Comparison of ENCODE assay signal across 21 cellular contexts in the genomic region with DNA sequence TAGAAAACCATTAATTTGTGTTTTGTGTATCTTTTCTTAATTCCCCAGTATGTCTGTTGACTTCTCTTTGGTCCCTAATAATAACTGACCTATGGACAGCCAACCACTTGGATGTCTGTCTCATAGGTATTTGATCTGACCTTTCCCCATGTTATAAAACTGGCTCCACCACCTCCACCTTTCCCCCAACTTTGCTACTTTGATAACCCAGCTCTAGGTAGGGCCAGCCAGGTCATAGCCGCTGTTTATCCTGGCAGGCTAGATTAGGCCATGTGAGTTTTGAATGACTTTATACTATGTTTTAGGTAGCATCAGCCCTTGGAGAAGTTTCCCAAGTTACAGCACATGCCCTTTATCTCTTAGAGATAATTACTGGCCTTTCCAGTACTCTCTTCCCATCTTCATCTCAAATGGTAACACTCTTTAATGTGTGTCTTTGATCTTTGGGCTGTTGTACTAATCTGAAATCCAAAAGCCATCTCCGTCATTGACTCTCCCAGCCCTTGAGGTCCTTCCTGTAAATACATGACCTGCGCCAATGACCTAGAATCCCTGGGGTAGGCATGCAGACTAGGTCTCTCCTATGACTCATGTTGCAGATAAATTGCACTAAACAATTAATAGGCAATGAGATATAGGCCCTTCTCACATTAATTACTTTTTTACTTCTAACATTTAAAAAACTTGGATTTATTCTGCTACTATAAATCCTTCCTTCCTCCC.
"Had no signal": no experiment of that assay in that cellular context is flagged by ENCODE, and none has a peak within 500 bp of the region (broad histone marks: within the 10 kb centered on the region; RNA-seq: fewer than 3 reads in every experiment).

No MANE protein-coding gene starts in this region.

- H3K9me3 ChIP-seq: esophagus squamous epithelium, left lung, prostate gland, suprapubic skin, thyroid gland, upper lobe of left lung, uterus had no signal

- H3K4me1 ChIP-seq: uterus had no signal

- H3K4me3 Mint-ChIP-seq: dendritic cell treated with granulocyte-macrophage colony-stimulating factor and Interleukin-4, amounts not matched to agents 40 ng/mL and 50 ng/mL, for 4 days; effector memory CD8-positive, alpha-beta T cell; naive thymus-derived CD4-positive, alpha-beta T cell; nephron progenitor cell had no signal

- H3K9me3 Mint-ChIP-seq: dendritic cell treated with granulocyte-macrophage colony-stimulating factor and Interleukin-4, amounts not matched to agents 40 ng/mL and 50 ng/mL, for 4 days; effector memory CD8-positive, alpha-beta T cell; naive thymus-derived CD4-positive, alpha-beta T cell; nephron progenitor cell had no signal

- H3K36me3 ChIP-seq: left lung, prostate gland, suprapubic skin, thyroid gland, upper lobe of left lung, uterus had no signal

- H3K27ac ChIP-seq: epithelial cell of prostate, esophagus squamous epithelium, parathyroid adenoma, prostate gland, suprapubic skin, thyroid gland, upper lobe of left lung, uterus had no signal

- DNase-seq: effector memory CD8-positive, alpha-beta T cell; esophagus squamous epithelium; foreskin fibroblast; hypothalamus; kidney glomerular epithelial cell; left lung; mesendoderm; naive thymus-derived CD4-positive, alpha-beta T cell; nephron progenitor cell; retina; stimulated activated CD4-positive, alpha-beta T cell treated with anti-CD3 and anti-CD28 coated beads, Interleukin-2, amount 100 ng/mL, for 48 hours; stimulated activated naive CD8-positive, alpha-beta T cell treated with anti-CD3 and anti-CD28 coated beads, Interleukin-15, Interleukin-2, amounts not matched to agents 100 U/mL and 50 U/mL, for 24 hours; thyroid gland; upper lobe of left lung; uterus had no signal

- ATAC-seq: effector memory CD8-positive, alpha-beta T cell; left lung; naive thymus-derived CD4-positive, alpha-beta T cell; stimulated activated naive CD8-positive, alpha-beta T cell treated with anti-CD3 and anti-CD28 coated beads, Interleukin-15, Interleukin-2, amounts not matched to agents 100 U/mL and 50 U/mL, for 24 hours had no signal

- H3K27me3 ChIP-seq: esophagus squamous epithelium, left lung, suprapubic skin, thyroid gland, upper lobe of left lung, uterus had no signal

- H3K27me3 Mint-ChIP-seq: dendritic cell treated with granulocyte-macrophage colony-stimulating factor and Interleukin-4, amounts not matched to agents 40 ng/mL and 50 ng/mL, for 4 days; effector memory CD8-positive, alpha-beta T cell; naive thymus-derived CD4-positive, alpha-beta T cell had no signal

- H3K27ac Mint-ChIP-seq: dendritic cell treated with granulocyte-macrophage colony-stimulating factor and Interleukin-4, amounts not matched to agents 40 ng/mL and 50 ng/mL, for 4 days; effector memory CD8-positive, alpha-beta T cell; nephron progenitor cell had no signal

- H3K4me3 ChIP-seq: esophagus squamous epithelium, left lung, prostate gland, smooth muscle cell, suprapubic skin, thyroid gland, upper lobe of left lung, uterus had no signal
